Comparison of ENCODE assay signal across 1 cellular context in genomic region chr1:228943436-228943835, GRCh38.
TF ChIP-seq lines count a peak whose summit lies in the region.

No MANE protein-coding gene starts in this region.

TF ChIP-seq in IMR-90, 13 proteins besides CTCF, POLR2A, EP300 and RAD21:
- TF ChIP-seq MAZ (IDR thresholded peaks at IDR 0.05; ENCODE audit: borderline replicate concordance, low read depth, low read length) (no peak), SMC3 (IDR thresholded peaks at IDR 0.05; ENCODE audit: low read depth, low read length) (no peak), MAFK (IDR thresholded peaks at IDR 0.05; ENCODE audit: low read depth, low read length) (no peak), NFE2L2 (IDR thresholded peaks at IDR 0.05; ENCODE audit: low read depth, low read length) (no peak), RCOR1 (IDR thresholded peaks at IDR 0.05; ENCODE audit: insufficient replicate concordance, low read length) (no peak), CHD1 (IDR thresholded peaks at IDR 0.05; ENCODE audit: low read depth, low read length) (no peak), RFX5 (IDR thresholded peaks at IDR 0.05; ENCODE audit: low read depth, low read length) (no peak), FOS (IDR thresholded peaks at IDR 0.05; ENCODE audit: low read depth, low read length) (no peak)
